21 cellular contexts compared by ENCODE assay signal in genomic region chr1:202562443-202563060, GRCh38.
DNase-seq lines count a peak whose midpoint lies in the region; ATAC-seq and TF ChIP-seq lines count a peak whose summit lies in the region.
"Had no signal": no experiment of that assay in that cellular context is flagged by ENCODE, and none has a peak within 500 bp of the region (broad histone marks: within the 10 kb centered on the region; RNA-seq: fewer than 3 reads in every experiment).

No MANE protein-coding gene starts in this region.

- H3K36me3 Mint-ChIP-seq in immature natural killer cell, result peaks cover 0 to 14% (median 4%) of the 10 kb centered on the region in 3 donors
- H3K36me3 Mint-ChIP-seq: WTC11 had no signal

- no peak overlapping the region for H2AFZ ChIP-seq in osteoblast (ENCODE audit: low read length)

- no peaks in the 10 kb centered on the region for H4K20me1 ChIP-seq in osteoblast (ENCODE audit: insufficient read depth, low read length)

- H3K9ac ChIP-seq in adipocyte (ENCODE audit: low read length) (no peak overlapping the region), stomach smooth muscle (ENCODE audit: low read length in 2 of 2) (no peak overlapping the region)
- H3K9ac ChIP-seq: SK-N-SH had no signal

- peak overlapping the region in 3 of 6 donors; percentile 14 to 61 (median 44) for H3K27ac Mint-ChIP-seq in immature natural killer cell
- H3K27ac Mint-ChIP-seq: activated CD8-positive, alpha-beta T cell treated with anti-CD3 and anti-CD28 coated beads for 36 hours; HFFc6; stimulated activated naive B cell treated with anti-CD40 and anti-IgM and Interleukin-4, amounts not matched to agents 10 μg/mL and 1 μg/mL and 100 μg/mL, for 72 hours had no signal

- H3K27me3 ChIP-seq in adipocyte (replicated peaks; ENCODE audit: control insufficient read depth, insufficient read depth, low read length) (no peaks in the 10 kb centered on the region), lower lobe of right lung (ENCODE audit: low read depth) (no peaks in the 10 kb centered on the region), stomach smooth muscle (ENCODE audit: control insufficient read depth in 1 of 2, insufficient read depth in 2 of 2, low read length in 2 of 2) (no peaks in the 10 kb centered on the region), osteoblast (ENCODE audit: insufficient read depth, low read length) (no peaks in the 10 kb centered on the region)
- H3K27me3 ChIP-seq: left lung, pancreas had no signal

- peak; percentile 75 for DNase-seq in AG10803 (ENCODE audit: low read depth)
- DNase-seq in adipocyte (ENCODE audit: low read depth), result peak; percentile 24
- no peak for DNase-seq in lower lobe of right lung
- no peak for DNase-seq in immature natural killer cell
- DNase-seq in substantia nigra (lab: John Stamatoyannopoulos, UW), result no peak
- no peak for DNase-seq in osteoblast (ENCODE audit: insufficient read length, low spot score, missing footprints)
- DNase-seq in activated gamma-delta T cell (lab: John Stamatoyannopoulos, UW), result no peak
- DNase-seq: ACHN; activated CD8-positive, alpha-beta T cell treated with anti-CD3 and anti-CD28 coated beads for 36 hours; activated naive CD4-positive, alpha-beta T cell treated with Interleukin-2 at 50 U/mL for 16 hours; HFFc6; left lung; NCI-H1417; NCI-H524; pancreas; SK-N-SH; stimulated activated CD4-positive, alpha-beta T cell treated with anti-CD3 and anti-CD28 coated beads, Interleukin-1b, Interleukin-23, amount 100 ng/mL, for 48 hours; stimulated activated naive B cell treated with anti-CD40 and anti-IgM and Interleukin-4, amounts not matched to agents 10 μg/mL and 1 μg/mL and 100 μg/mL, for 72 hours had no signal

- H3K4me1 ChIP-seq in adipocyte (ENCODE audit: control insufficient read depth, insufficient read depth, low read length), result peaks cover 49% of the 10 kb centered on the region
- peaks cover 17% of the 10 kb centered on the region for H3K4me1 ChIP-seq in lower lobe of right lung
- peaks cover 46% of the 10 kb centered on the region for H3K4me1 ChIP-seq in stomach smooth muscle (ENCODE audit: control insufficient read depth, insufficient read depth, low read length)
- H3K4me1 ChIP-seq in osteoblast (ENCODE audit: insufficient read depth, low read length), result peaks cover 13% of the 10 kb centered on the region

- TF ChIP-seq CTCF in AG10803 (conservative IDR thresholded peaks at IDR 0.05; ENCODE audit: low read length) (no peak), lower lobe of right lung (IDR thresholded peaks at IDR 0.05) (no peak), osteoblast (IDR thresholded peaks at IDR 0.05; ENCODE audit: extremely low read depth, low read depth, low read length) (no peak)

- H3K36me3 ChIP-seq in adipocyte (ENCODE audit: control insufficient read depth, insufficient read depth, low read length, severe bottlenecking) (no peaks in the 10 kb centered on the region), lower lobe of right lung (peaks cover 17% of the 10 kb centered on the region), stomach smooth muscle (ENCODE audit: control insufficient read depth in 2 of 2, insufficient read depth in 2 of 2, low read length in 2 of 2) (peaks cover 17 to 33% of the 10 kb centered on the region in 2 donors), osteoblast (ENCODE audit: insufficient read depth, low read length) (no peaks in the 10 kb centered on the region)
- H3K36me3 ChIP-seq: pancreas had no signal

- peaks cover 0 to 2% (median 0%) of the 10 kb centered on the region in 3 donors for H3K27me3 Mint-ChIP-seq in immature natural killer cell (ENCODE audit: low read depth in 3 of 3)
- H3K27me3 Mint-ChIP-seq: activated CD8-positive, alpha-beta T cell treated with anti-CD3 and anti-CD28 coated beads for 36 hours; stimulated activated naive B cell treated with anti-CD40 and anti-IgM and Interleukin-4, amounts not matched to agents 10 μg/mL and 1 μg/mL and 100 μg/mL, for 72 hours had no signal

- no peak overlapping the region for H3K4me3 Mint-ChIP-seq in immature natural killer cell
- H3K4me3 Mint-ChIP-seq: activated CD8-positive, alpha-beta T cell treated with anti-CD3 and anti-CD28 coated beads for 36 hours; HFFc6; stimulated activated naive B cell treated with anti-CD40 and anti-IgM and Interleukin-4, amounts not matched to agents 10 μg/mL and 1 μg/mL and 100 μg/mL, for 72 hours; WTC11 had no signal

- peaks cover 47 to 49% of the 10 kb centered on the region in 2 donors for H3K4me1 Mint-ChIP-seq in immature natural killer cell

- H3K9me3 ChIP-seq in adipocyte (ENCODE audit: control insufficient read depth, low read length) (no peaks in the 10 kb centered on the region), lower lobe of right lung (no peaks in the 10 kb centered on the region), stomach smooth muscle (ENCODE audit: control insufficient read depth in 2 of 2, low read length in 2 of 2) (no peaks in the 10 kb centered on the region), osteoblast (ENCODE audit: low read depth, low read length) (no peaks in the 10 kb centered on the region)
- H3K9me3 ChIP-seq: left lung, pancreas, SK-N-SH had no signal

- intact Hi-C loops in lower lobe of right lung (cut with DNase I), result no loop called here

- no peak for ATAC-seq in lower lobe of right lung
- ATAC-seq: activated CD8-positive, alpha-beta T cell treated with anti-CD3 and anti-CD28 coated beads for 36 hours; left lung; pancreas; stimulated activated naive B cell treated with anti-CD40 and anti-IgM and Interleukin-4, amounts not matched to agents 10 μg/mL and 1 μg/mL and 100 μg/mL, for 72 hours had no signal

- no peaks in the 10 kb centered on the region for H3K79me2 ChIP-seq in osteoblast (ENCODE audit: insufficient read depth, low read length)

- no peak overlapping the region for H3K4me3 ChIP-seq in AG10803 (ENCODE audit: low read length)
- H3K4me3 ChIP-seq in adipocyte (ENCODE audit: low read length), result no peak overlapping the region
- no peak overlapping the region for H3K4me3 ChIP-seq in lower lobe of right lung
- H3K4me3 ChIP-seq in stomach smooth muscle (ENCODE audit: low read length in 2 of 2), result peak overlapping the region in 1 of 2 donors; percentile 17
- no peak overlapping the region for H3K4me3 ChIP-seq in osteoblast (ENCODE audit: insufficient read depth, low read length)
- H3K4me3 ChIP-seq: left lung, pancreas had no signal

- H3K27ac ChIP-seq in lower lobe of right lung, result peak overlapping the region; percentile 38
- peak overlapping the region; percentile 85 for H3K27ac ChIP-seq in stomach smooth muscle (ENCODE audit: low read length)
- no peak overlapping the region for H3K27ac ChIP-seq in substantia nigra (ENCODE audit: low read depth, low read length, poor library complexity, severe bottlenecking)
- H3K27ac ChIP-seq in osteoblast (ENCODE audit: low read depth, low read length), result no peak overlapping the region
- H3K27ac ChIP-seq: C4-2B, left lung, pancreas had no signal

- no peaks in the 10 kb centered on the region for H3K9me3 Mint-ChIP-seq in immature natural killer cell
- H3K9me3 Mint-ChIP-seq: activated CD8-positive, alpha-beta T cell treated with anti-CD3 and anti-CD28 coated beads for 36 hours; HFFc6; stimulated activated naive B cell treated with anti-CD40 and anti-IgM and Interleukin-4, amounts not matched to agents 10 μg/mL and 1 μg/mL and 100 μg/mL, for 72 hours; WTC11 had no signal

- no peak overlapping the region for H3K4me2 ChIP-seq in osteoblast (ENCODE audit: insufficient read depth, low read length)
- H3K4me2 ChIP-seq: SK-N-SH had no signal

Comparison
In these comparisons a context has a peak if more than half of its experiments do, and no peak if none do; other contexts are left out.
1. DNase-seq: peak in AG10803 (single experiment) and adipocyte (single experiment); none in lower lobe of right lung (single experiment), immature natural killer cell (0 of 3), substantia nigra (0 of 49), osteoblast (single experiment) and activated gamma-delta T cell (single experiment).
2. H3K27ac ChIP-seq: peak in lower lobe of right lung (single experiment) and stomach smooth muscle (single experiment); none in substantia nigra (single experiment) and osteoblast (single experiment).